Comparison of ENCODE assay signal across 8 cellular contexts in the genomic region with DNA sequence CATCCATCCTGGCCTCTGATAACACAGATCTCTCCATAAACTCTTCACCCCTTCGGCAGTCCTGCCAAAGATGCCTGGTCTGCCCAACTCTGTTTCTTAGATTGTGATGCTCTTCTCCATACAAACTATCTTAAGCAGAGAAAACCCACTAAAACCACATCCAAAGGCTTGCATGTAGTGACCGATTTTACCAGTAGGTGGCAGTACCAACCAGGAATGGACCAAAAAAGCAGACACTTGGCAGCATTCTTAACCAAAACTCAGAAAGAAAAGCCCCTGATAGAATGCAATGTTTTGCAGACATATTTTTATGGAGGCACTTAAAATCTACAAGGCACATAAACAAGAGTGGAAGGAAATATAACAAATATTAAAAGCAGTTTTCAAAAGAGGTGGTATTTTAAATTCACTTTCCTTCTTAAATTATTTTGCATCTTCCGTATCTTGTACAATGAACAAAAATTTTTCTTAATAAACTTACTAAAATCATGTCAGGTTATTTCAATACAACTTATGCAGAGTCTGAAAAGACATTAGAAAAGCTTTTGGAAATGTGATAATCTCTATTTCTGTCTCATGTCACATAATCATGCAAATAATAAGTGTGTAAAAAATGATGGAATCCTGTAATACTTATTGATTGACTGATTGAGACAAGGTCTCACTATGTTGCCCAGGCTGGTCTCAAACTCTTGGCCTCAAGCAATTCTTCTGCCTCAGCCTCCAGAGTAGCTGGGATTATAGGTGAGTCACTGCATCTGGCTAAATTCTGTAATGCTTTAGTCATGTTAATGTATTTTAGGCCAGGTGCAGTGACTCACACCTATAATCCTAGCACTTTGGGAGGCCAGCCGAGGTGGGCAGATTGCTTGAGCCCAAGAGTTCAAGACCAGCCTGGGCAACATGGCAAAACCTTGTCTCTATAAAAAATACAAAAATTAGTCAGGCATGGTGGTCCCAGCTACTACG. TPM values are rescaled to one million over a fixed set of nuclear protein-coding genes. Genes with fewer than 3 reads are reported as not detected.
DNase-seq lines count a peak whose midpoint lies in the region; ATAC-seq and TF ChIP-seq lines count a peak whose summit lies in the region.

No MANE protein-coding gene starts in this region.

- H3K4me1 Mint-ChIP-seq in GM23338 (no peaks in the 10 kb centered on the region), natural killer cell (no peaks in the 10 kb centered on the region)
- H3K4me1 Mint-ChIP-seq in stimulated activated memory B cell treated with anti-CD40 and anti-IgM and Interleukin-4, amounts not matched to agents 10 μg/mL and 1 μg/mL and 100 μg/mL, for 72 hours = no peaks in the 10 kb centered on the region

- no peak overlapping the region for H2AFZ ChIP-seq in GM23338

- no peaks in the 10 kb centered on the region for H3K27me3 Mint-ChIP-seq in GM23338 (ENCODE audit: insufficient read depth, low read depth, poor library complexity)
- peaks cover 0 to 7% of the 10 kb centered on the region in 2 donors for H3K27me3 Mint-ChIP-seq in natural killer cell (ENCODE audit: low read depth in 2 of 2)
- peaks cover 8% of the 10 kb centered on the region for H3K27me3 Mint-ChIP-seq in stimulated activated memory B cell treated with anti-CD40 and anti-IgM and Interleukin-4, amounts not matched to agents 10 μg/mL and 1 μg/mL and 100 μg/mL, for 72 hours

- no peaks in the 10 kb centered on the region for H3K36me3 ChIP-seq in GM23338 (ENCODE audit: insufficient read depth)
- no peaks in the 10 kb centered on the region for H3K36me3 ChIP-seq in NT2/D1 (ENCODE audit: insufficient read depth, insufficient read length, low read length)
- peaks cover 0 to 54% (median 30%) of the 10 kb centered on the region in 4 donors for H3K36me3 ChIP-seq in stomach

- no peaks in the 10 kb centered on the region for H3K79me2 ChIP-seq in GM23338 (replicated peaks; ENCODE audit: insufficient read depth)

- peak; percentile 61 for DNase-seq in AG20443 (ENCODE audit: low spot score)
- peak; percentile 81 for DNase-seq in GM23338 (ENCODE audit: low spot score)
- peak; percentile 32 for DNase-seq in NT2/D1 (ENCODE audit: low read depth, low spot score)
- peak; percentile 86 for DNase-seq in activated CD8-positive, alpha-beta memory T cell treated with anti-CD3 and anti-CD28 coated beads, Interleukin-2, amount 50 U/mL, for 48 hours
- DNase-seq in epithelial cell of prostate (ENCODE audit: low read depth, low spot score) = no peak
- DNase-seq in natural killer cell = peak; percentile 48
- DNase-seq in stomach = peak; percentile 61

- ATAC-seq in GM23338 (peak; percentile 59), natural killer cell (peak; percentile 73 to 88 (median 80))
- ATAC-seq in stimulated activated memory B cell treated with anti-CD40 and anti-IgM and Interleukin-4, amounts not matched to agents 10 μg/mL and 1 μg/mL and 100 μg/mL, for 72 hours = no peak

- no peaks in the 10 kb centered on the region; the same call in 1 of the 3 replicates for H3K36me3 Mint-ChIP-seq in GM23338 (ENCODE audit: low read depth)
- H3K36me3 Mint-ChIP-seq in natural killer cell = no peaks in the 10 kb centered on the region
- H3K36me3 Mint-ChIP-seq in stimulated activated memory B cell treated with anti-CD40 and anti-IgM and Interleukin-4, amounts not matched to agents 10 μg/mL and 1 μg/mL and 100 μg/mL, for 72 hours = no peaks in the 10 kb centered on the region

- no peak overlapping the region for H3K4me3 ChIP-seq in GM23338
- H3K4me3 ChIP-seq in NT2/D1 (ENCODE audit: insufficient read length, low read depth) = no peak overlapping the region
- no peak overlapping the region for H3K4me3 ChIP-seq in stomach

- H3K4me1 ChIP-seq in GM23338 (ENCODE audit: insufficient read depth) = no peaks in the 10 kb centered on the region
- H3K4me1 ChIP-seq in NT2/D1 (ENCODE audit: insufficient read depth, insufficient read length) = no peaks in the 10 kb centered on the region
- peaks cover 0 to 4% (median under 1%) of the 10 kb centered on the region in 4 donors for H3K4me1 ChIP-seq in stomach

- H3K27me3 ChIP-seq in GM23338 (ENCODE audit: insufficient read depth) (no peaks in the 10 kb centered on the region), NT2/D1 (ENCODE audit: insufficient read depth, insufficient read length) (no peaks in the 10 kb centered on the region), stomach (no peaks in the 10 kb centered on the region)

- H3K4me2 ChIP-seq in GM23338 = no peak overlapping the region

- 47 to 55% (median 50%) methylated on average over 5 of the region's 5 CpGs for WGBS in stomach, 5 donors

- no peaks in the 10 kb centered on the region for H3F3A ChIP-seq in GM23338 (replicated peaks; ENCODE audit: low read depth)

- TF ChIP-seq POLR2A in stomach (IDR thresholded peaks at IDR 0.05) = no peak

- TF ChIP-seq CTCF in GM23338 (conservative IDR thresholded peaks at IDR 0.05; ENCODE audit: low read depth in 2 of 2) = peak; percentile 91 to 98
- peak; percentile 93 for TF ChIP-seq CTCF in natural killer cell (IDR thresholded peaks at IDR 0.05)
- TF ChIP-seq CTCF in stomach (IDR thresholded peaks at IDR 0.05) = peak in 5 of 7 experiments; percentile 88 to 91 (median 90)

- H3K9me3 ChIP-seq in NT2/D1 (ENCODE audit: insufficient read depth, low read length) = no peaks in the 10 kb centered on the region
- no peaks in the 10 kb centered on the region for H3K9me3 ChIP-seq in stomach

- TF ChIP-seq EP300 in stomach (IDR thresholded peaks at IDR 0.05) = no peak

- no peaks in the 10 kb centered on the region; the same call in 1 of the 2 replicates for H4K20me1 ChIP-seq in GM23338 (replicated peaks; ENCODE audit: insufficient read depth)

- no peaks in the 10 kb centered on the region for H3K9me2 ChIP-seq in GM23338 (ENCODE audit: insufficient read depth)

- H3K9me3 Mint-ChIP-seq in GM23338 (0 out of 3 replicates have a peak, but pooled peaks cover 4% of the 10 kb centered on the region), natural killer cell (no peaks in the 10 kb centered on the region)
- H3K9me3 Mint-ChIP-seq in stimulated activated memory B cell treated with anti-CD40 and anti-IgM and Interleukin-4, amounts not matched to agents 10 μg/mL and 1 μg/mL and 100 μg/mL, for 72 hours = no peaks in the 10 kb centered on the region

- H3K4me3 Mint-ChIP-seq in GM23338 (no peak overlapping the region), natural killer cell (no peak overlapping the region)
- H3K4me3 Mint-ChIP-seq in stimulated activated memory B cell treated with anti-CD40 and anti-IgM and Interleukin-4, amounts not matched to agents 10 μg/mL and 1 μg/mL and 100 μg/mL, for 72 hours = no peak overlapping the region

- intact Hi-C loops in natural killer cell (cut with micrococcal nuclease) (loop anchor here (1.0 to 5.0 kb wide), 3 partner anchors 29 to 183 kb away; no protein-coding TSS in a partner anchor), stomach (cut with DNase I; ENCODE audit: low total_unique reads) (loop anchor here (5.0 to 10.0 kb wide), 2 partner anchors 93 to 200 kb away; no protein-coding TSS in a partner anchor)

- no peak overlapping the region for H3K27ac ChIP-seq in GM23338 (ENCODE audit: low read depth)
- peak overlapping the region; percentile 52 for H3K27ac ChIP-seq in epithelial cell of prostate
- H3K27ac ChIP-seq in stomach = no peak overlapping the region

- H3K27ac Mint-ChIP-seq in GM23338 (no peak overlapping the region), natural killer cell (no peak overlapping the region)
- H3K27ac Mint-ChIP-seq in stimulated activated memory B cell treated with anti-CD40 and anti-IgM and Interleukin-4, amounts not matched to agents 10 μg/mL and 1 μg/mL and 100 μg/mL, for 72 hours = no peak overlapping the region

- H3K9ac ChIP-seq in NT2/D1 (ENCODE audit: insufficient read length, low read depth) = no peak overlapping the region

TF ChIP-seq in GM23338, 12 proteins besides CTCF, POLR2A, EP300 and RAD21:
- TF ChIP-seq EZH2 (IDR thresholded peaks at IDR 0.05; ENCODE audit: low read depth, unreplicated experiment) (no peak), ETS1 (IDR thresholded peaks at IDR 0.05) (no peak), ZNF331 (CRISPR knock-in tag; IDR thresholded peaks at IDR 0.05; ENCODE audit: low read depth) (no peak), JUNB (IDR thresholded peaks at IDR 0.05; ENCODE audit: unreplicated experiment) (no peak), CREB1 (CRISPR knock-in tag; IDR thresholded peaks at IDR 0.05; ENCODE audit: low read depth) (no peak)

RNA-seq across cellular contexts. Expression of gene LRP11, which starts 29.4 kb away (rescaled TPM):
- total RNA-seq in GM23338 (2014; rRNA removed; shearing (Covaris generic)) = 31.5 and 37.1 TPM in 2 replicates
- 9.3 and 10.8 TPM in 2 replicates for polyA plus RNA-seq in GM23338 (2016; fragmentation: Nextera tagmentation; extraction: Ambion mirVana)
- total RNA-seq in natural killer cell = under 1 TPM; 0.16 to 0.43 (median 0.26) TPM
- 10 to 100 TPM in 3 of 5 donors, 1 to 10 TPM in 2; 1.8 to 80.8 (median 23.9) TPM for total RNA-seq in stomach
- polyA plus RNA-seq in stomach = 10 to 100 TPM in 1 of 3 donors, 1 to 10 TPM in 2; 2.0 to 18.1 (median 7.4) TPM
